In genomic region chr2:12008425-12009061, GRCh38 we compare ENCODE assay signal across 8 cellular contexts.
A peak's percentile ranks its signal among the peaks of the same experiment; 100 is the strongest.
DNase-seq lines count a peak whose midpoint lies in the region; ATAC-seq and TF ChIP-seq lines count a peak whose summit lies in the region.
"Had no signal": no experiment of that assay in that cellular context is flagged by ENCODE, and none has a peak within 500 bp of the region (broad histone marks: within the 10 kb centered on the region; RNA-seq: fewer than 3 reads in every experiment).

No MANE protein-coding gene starts in this region.

- TF ChIP-seq CTCF in OCI-LY1 (IDR thresholded peaks at IDR 0.05; ENCODE audit: low read length) (no peak), smooth muscle cell (IDR thresholded peaks at IDR 0.05; ENCODE audit: borderline replicate concordance, insufficient read depth, poor library complexity, severe bottlenecking) (no peak)

- H2AFZ ChIP-seq in OCI-LY1 (ENCODE audit: low read length) = no peak overlapping the region
- H2AFZ ChIP-seq in smooth muscle cell (ENCODE audit: low read depth) = no peak overlapping the region

- H3K9ac ChIP-seq in OCI-LY1 (ENCODE audit: low read length) = peak overlapping the region; percentile 29
- no peak overlapping the region for H3K9ac ChIP-seq in smooth muscle cell (ENCODE audit: low read depth)

- H3K9me3 ChIP-seq in OCI-LY1 (ENCODE audit: low read length) (no peaks in the 10 kb centered on the region; the same call in 1 of the 2 replicates), smooth muscle cell (replicated peaks; ENCODE audit: low read depth) (no peaks in the 10 kb centered on the region)

- peak overlapping the region; percentile 91 for H3K27ac ChIP-seq in OCI-LY1 (ENCODE audit: low read depth, low read length, poor library complexity, severe bottlenecking)
- no peak overlapping the region for H3K27ac ChIP-seq in smooth muscle cell (ENCODE audit: low read depth)

- H3F3A ChIP-seq in OCI-LY1 (ENCODE audit: insufficient read depth, low read length) (no peaks in the 10 kb centered on the region), smooth muscle cell (ENCODE audit: low read depth) (peaks cover 23% of the 10 kb centered on the region)

- peaks cover 67% of the 10 kb centered on the region for H3K4me1 ChIP-seq in OCI-LY1 (ENCODE audit: insufficient read depth, low read length, severe bottlenecking)
- H3K4me1 ChIP-seq in smooth muscle cell (ENCODE audit: low read depth) = peaks cover 22% of the 10 kb centered on the region

- H4K20me1 ChIP-seq in OCI-LY1 (ENCODE audit: insufficient read depth, low read length) (no peaks in the 10 kb centered on the region), smooth muscle cell (ENCODE audit: low read depth) (no peaks in the 10 kb centered on the region)

- no peaks in the 10 kb centered on the region for H3K79me2 ChIP-seq in OCI-LY1 (ENCODE audit: insufficient read depth, low read length)
- H3K79me2 ChIP-seq in smooth muscle cell (ENCODE audit: low read depth) = no peaks in the 10 kb centered on the region

- peak overlapping the region; percentile 34 for H3K4me2 ChIP-seq in OCI-LY1 (ENCODE audit: low read length)
- H3K4me2 ChIP-seq in smooth muscle cell = peak overlapping the region; percentile 29

- H3K4me3 ChIP-seq in OCI-LY1 (ENCODE audit: low read depth, low read length, poor library complexity, severe bottlenecking) = peak overlapping the region; percentile 16
- H3K4me3 ChIP-seq in smooth muscle cell = no peak overlapping the region

- no peaks in the 10 kb centered on the region for H3K9me2 ChIP-seq in OCI-LY1 (ENCODE audit: low read depth, low read length)

- 68% methylated on average over 6 of the region's 6 CpGs for WGBS in smooth muscle cell (ENCODE audit: low lambda C conversion rate)

- H3K27me3 ChIP-seq in OCI-LY1 (ENCODE audit: insufficient read depth, low read length) (no peaks in the 10 kb centered on the region), smooth muscle cell (ENCODE audit: low read depth) (no peaks in the 10 kb centered on the region)

- peak; percentile 83 for ATAC-seq in GM19351 (IDR thresholded peaks at IDR 0.05; ENCODE audit: unreplicated experiment)
- peak; percentile 72 for ATAC-seq in HG02973 (IDR thresholded peaks at IDR 0.05; ENCODE audit: unreplicated experiment)

- DNase-seq in smooth muscle cell (lab: John Stamatoyannopoulos, UW; ENCODE audit: unreplicated experiment) (no peak), NCI-H1930 (lab: John Stamatoyannopoulos, UW) (no peak), amygdala (lab: John Stamatoyannopoulos, UW) (no peak), SIG-M5 treated with dmso at 0.1 percent for 504 hours (lab: John Stamatoyannopoulos, UW; ENCODE audit: unreplicated experiment) (no peak)
- DNase-seq: activated CD4-positive, alpha-beta memory T cell treated with anti-CD3 and anti-CD28 coated beads, Interleukin-2, amount 10 ng/mL, durations not matched to agents 7 days and 5 days had no signal

- peaks cover 17% of the 10 kb centered on the region for H3K36me3 ChIP-seq in OCI-LY1 (ENCODE audit: insufficient read depth, low read length)
- no peaks in the 10 kb centered on the region for H3K36me3 ChIP-seq in smooth muscle cell (ENCODE audit: low read depth)
